Comparison of ENCODE assay signal across 8 cellular contexts in genomic region chr5:126777257-126777973, GRCh38. TPM values are rescaled to one million over a fixed set of nuclear protein-coding genes. Genes with fewer than 3 reads are reported as not detected.
A peak's percentile ranks its signal among the peaks of the same experiment; 100 is the strongest.
DNase-seq lines count a peak whose midpoint lies in the region; ATAC-seq and TF ChIP-seq lines count a peak whose summit lies in the region.

No MANE protein-coding gene starts in this region.

- H3K36me3 Mint-ChIP-seq in nephron (ENCODE audit: low read depth) = peaks cover 9% of the 10 kb centered on the region
- H3K36me3 Mint-ChIP-seq in stimulated activated naive CD8-positive, alpha-beta T cell treated with anti-CD3 and anti-CD28 coated beads, Interleukin-15, Interleukin-2, amounts not matched to agents 100 ng/mL and 50 ng/mL, for 24 hours (ENCODE audit: low read depth) = peaks cover 27% of the 10 kb centered on the region

- no peaks in the 10 kb centered on the region for H3K27me3 Mint-ChIP-seq in nephron (ENCODE audit: low read depth)
- no peaks in the 10 kb centered on the region for H3K27me3 Mint-ChIP-seq in stimulated activated naive CD8-positive, alpha-beta T cell treated with anti-CD3 and anti-CD28 coated beads, Interleukin-15, Interleukin-2, amounts not matched to agents 100 ng/mL and 50 ng/mL, for 24 hours

- DNase-seq in NCI-H1436 (lab: John Stamatoyannopoulos, UW) = peak; percentile 29
- DNase-seq in NCI-H1436 treated with DMSO at 0.1 percent for 48 hours (lab: John Stamatoyannopoulos, UW) = no peak
- DNase-seq in OCI-M1 (lab: John Stamatoyannopoulos, UW) = peak; percentile 35
- DNase-seq in activated T-helper 9 cell treated with anti-CD3 and anti-CD28 coated beads, Interleukin-2, amount 50 U/mL, for 16 hours (ENCODE audit: low read depth) = peak; percentile 43
- DNase-seq in fibroblast of the aortic adventitia (ENCODE audit: low read depth) = peak; percentile 43

- peak overlapping the region; percentile 92 for H3K4me3 ChIP-seq in fibroblast of the aortic adventitia (ENCODE audit: low read depth, low read length)

- H3K4me3 Mint-ChIP-seq in nephron = peak overlapping the region; percentile 91 to 97 (median 92)
- peak overlapping the region; percentile 94 for H3K4me3 Mint-ChIP-seq in stimulated activated naive CD8-positive, alpha-beta T cell treated with anti-CD3 and anti-CD28 coated beads, Interleukin-15, Interleukin-2, amounts not matched to agents 100 ng/mL and 50 ng/mL, for 24 hours

- H3K9me3 Mint-ChIP-seq in nephron = no peaks in the 10 kb centered on the region
- H3K9me3 Mint-ChIP-seq in stimulated activated naive CD8-positive, alpha-beta T cell treated with anti-CD3 and anti-CD28 coated beads, Interleukin-15, Interleukin-2, amounts not matched to agents 100 ng/mL and 50 ng/mL, for 24 hours = no peaks in the 10 kb centered on the region

- peak; percentile 26 for TF ChIP-seq CTCF in fibroblast of the aortic adventitia (IDR thresholded peaks at IDR 0.05; ENCODE audit: insufficient read depth, low read length)
- peak in 2 of 3 experiments; percentile 27 to 40 for TF ChIP-seq CTCF in nephron (IDR thresholded peaks at IDR 0.05; ENCODE audit: unreplicated experiment in 3 of 3)

- ATAC-seq in HG02852 (IDR thresholded peaks at IDR 0.05; ENCODE audit: unreplicated experiment) = peak; percentile 20

- H3K27ac Mint-ChIP-seq in nephron = peak overlapping the region; percentile 87 to 99 (median 93)
- H3K27ac Mint-ChIP-seq in stimulated activated naive CD8-positive, alpha-beta T cell treated with anti-CD3 and anti-CD28 coated beads, Interleukin-15, Interleukin-2, amounts not matched to agents 100 ng/mL and 50 ng/mL, for 24 hours = peak overlapping the region; percentile 96

- peaks cover 16% of the 10 kb centered on the region for H3K4me1 Mint-ChIP-seq in nephron
- peaks cover 41% of the 10 kb centered on the region for H3K4me1 Mint-ChIP-seq in stimulated activated naive CD8-positive, alpha-beta T cell treated with anti-CD3 and anti-CD28 coated beads, Interleukin-15, Interleukin-2, amounts not matched to agents 100 ng/mL and 50 ng/mL, for 24 hours (ENCODE audit: low read depth)

RNA-seq across cellular contexts. Expression of gene LMNB1, which starts 0.5 kb away (rescaled TPM):
- 39.2 and 52.7 TPM in 2 replicates for total RNA-seq in fibroblast of the aortic adventitia (ENCODE audit: low replicate concordance)
